ENCODE assay signal across 26 cellular contexts in the genomic region with DNA sequence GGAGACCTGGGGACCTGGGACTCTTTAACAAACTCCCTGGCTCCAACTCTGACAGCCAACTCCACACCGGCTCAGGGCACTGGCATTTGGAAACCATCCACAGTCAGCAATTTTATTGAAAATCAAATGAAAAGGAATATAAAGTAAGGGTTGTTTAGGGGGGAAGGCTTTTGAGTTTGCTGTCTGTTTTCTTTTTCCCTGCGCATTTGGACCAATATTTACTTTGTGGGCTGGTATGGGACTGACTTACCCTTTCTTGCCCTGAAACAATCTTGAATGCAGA. TPM values are rescaled to one million over a fixed set of nuclear protein-coding genes. Genes with fewer than 3 reads are reported as not detected.
DNase-seq lines count a peak whose midpoint lies in the region; ATAC-seq, FAIRE-seq and TF ChIP-seq lines count a peak whose summit lies in the region.
"Had no signal": no experiment of that assay in that cellular context is flagged by ENCODE, and none has a peak within 500 bp of the region (broad histone marks: within the 10 kb centered on the region; RNA-seq: fewer than 3 reads in every experiment).

No MANE protein-coding gene starts in this region.

- H2BK15ac ChIP-seq in mesenchymal stem cell (ENCODE audit: low read depth, poor library complexity, severe bottlenecking), result no peak overlapping the region

- H4K20me1 ChIP-seq in HepG2 (ENCODE audit: insufficient read depth, low read length) (no peaks in the 10 kb centered on the region), K562 (replicated peaks; ENCODE audit: control insufficient read depth, insufficient read depth, low read length) (no peaks in the 10 kb centered on the region)

- no peak overlapping the region for H3K27ac ChIP-seq in HepG2 (ENCODE audit: extremely low read length, insufficient read depth, low read length)
- no peak overlapping the region for H3K27ac ChIP-seq in right lobe of liver
- H3K27ac ChIP-seq in K562 (ENCODE audit: extremely low read depth, low read depth, low read length), result no peak overlapping the region
- no peak overlapping the region for H3K27ac ChIP-seq in mesenchymal stem cell (ENCODE audit: low read length, poor library complexity, severe bottlenecking)
- H3K27ac ChIP-seq in prostate gland, result peak overlapping the region; percentile 27 to 38
- H3K27ac ChIP-seq: 22Rv1, HL-60 had no signal

- H3K4me3 Mint-ChIP-seq in type B pancreatic cell, result no peak overlapping the region
- H3K4me3 Mint-ChIP-seq: CD8-positive, alpha-beta memory T cell; IgD-negative memory B cell had no signal

- POLR2A ChIA-PET in HepG2 (lab: Yijun Ruan, JAX) (no interaction called here), K562 (lab: Yijun Ruan, JAX) (no interaction called here)

- H3K4me1 ChIP-seq in HepG2 (ENCODE audit: insufficient read depth, low read length) (peaks cover 19% of the 10 kb centered on the region), right lobe of liver (no peaks in the 10 kb centered on the region), K562 (replicated peaks in 1 of 2; ENCODE audit: control insufficient read depth in 2 of 2, insufficient read depth in 2 of 2, low read length in 2 of 2) (no peaks in the 10 kb centered on the region), mesenchymal stem cell (ENCODE audit: control insufficient read depth, insufficient read depth, low read depth, low read length) (no peaks in the 10 kb centered on the region), prostate gland (replicated peaks) (peaks cover 7% of the 10 kb centered on the region)
- H3K4me1 ChIP-seq: BE2C, HAP-1 had no signal

- H3K23ac ChIP-seq in mesenchymal stem cell (ENCODE audit: low read length in 2 of 2), result no peak overlapping the region

- H3K79me2 ChIP-seq in HepG2 (ENCODE audit: insufficient read depth, low read length) (no peaks in the 10 kb centered on the region), K562 (ENCODE audit: control insufficient read depth, insufficient read depth, low read length) (no peaks in the 10 kb centered on the region)

- H3K27me3 ChIP-seq in HepG2 (ENCODE audit: control insufficient read depth in 1 of 2, insufficient read depth in 2 of 2, low read length in 2 of 2) (peaks cover 1 to 5% of the 10 kb centered on the region in 2 experiments; a peak in 2 of 5 replicates), right lobe of liver (no peaks in the 10 kb centered on the region), K562 (ENCODE audit: control insufficient read depth in 2 of 2, insufficient read depth in 2 of 2, low read length in 2 of 2) (peaks cover 25 to 54% of the 10 kb centered on the region in 2 experiments), mesenchymal stem cell (ENCODE audit: control insufficient read depth in 1 of 2, insufficient read depth in 1 of 2, low read length in 2 of 2) (peaks cover 6 to 8% of the 10 kb centered on the region in 2 experiments), prostate gland (replicated peaks; ENCODE audit: insufficient read depth) (no peaks in the 10 kb centered on the region)
- H3K27me3 ChIP-seq: BE2C had no signal

- H3K14ac ChIP-seq in mesenchymal stem cell (ENCODE audit: low read length in 2 of 2), result peak overlapping the region in 1 of 2 experiments; percentile 14

- TF ChIP-seq CTCF in HepG2 (CRISPR knock-in tag; IDR thresholded peaks at IDR 0.05) (no peak), right lobe of liver (IDR thresholded peaks at IDR 0.05) (no peak), K562 (IDR thresholded peaks at IDR 0.05 in 2 of 3, conservative IDR thresholded peaks at IDR 0.05 in 1 of 3; ENCODE audit: insufficient read depth in 2 of 3, low read depth in 1 of 3, low read length in 3 of 3) (no peak), prostate gland (IDR thresholded peaks at IDR 0.05) (no peak), type B pancreatic cell (conservative IDR thresholded peaks at IDR 0.05) (no peak)

- DNase-seq in HepG2 (ENCODE audit: low spot score) (no peak), right lobe of liver (no peak), K562 (ENCODE audit: extremely low read depth in 1 of 4, low spot score in 3 of 4) (no peak), mesenchymal stem cell (no peak), prostate gland (ENCODE audit: low spot score) (no peak), type B pancreatic cell (ENCODE audit: extremely low spot score, unreplicated experiment) (no peak), A172 (ENCODE audit: low spot score) (no peak)
- DNase-seq: BE2C; C1 segment of cervical spinal cord; CD4-positive, CD25-positive, alpha-beta regulatory T cell; CD8-positive, alpha-beta memory T cell; COR-L47; DMS 273 treated with DMSO at 0.1 percent for 48 hours; DMS53; DND-41; EL; KG1 had no signal

- no peak for TF ChIP-seq POLR2A in HepG2 (IDR thresholded peaks at IDR 0.05; ENCODE audit: insufficient read depth in 1 of 2, low read depth in 2 of 2, low read length in 2 of 2)
- TF ChIP-seq POLR2A in right lobe of liver (IDR thresholded peaks at IDR 0.05), result no peak
- no peak for TF ChIP-seq POLR2A in K562 (conservative IDR thresholded peaks at IDR 0.05)
- no peak for TF ChIP-seq POLR2A in prostate gland (IDR thresholded peaks at IDR 0.05)

- peak overlapping the region in 1 of 3 experiments; percentile 24; a peak in 1 of 6 replicates for H3K4me3 ChIP-seq in HepG2 (replicated peaks in 1 of 3; ENCODE audit: insufficient read depth in 1 of 3, low read depth in 2 of 3, low read length in 3 of 3)
- no peak overlapping the region for H3K4me3 ChIP-seq in right lobe of liver
- no peak overlapping the region for H3K4me3 ChIP-seq in K562
- no peak overlapping the region for H3K4me3 ChIP-seq in mesenchymal stem cell (ENCODE audit: insufficient read depth in 1 of 2, low read depth in 1 of 2, low read length in 2 of 2)
- no peak overlapping the region for H3K4me3 ChIP-seq in prostate gland
- H3K4me3 ChIP-seq: HAP-1 had no signal

- FAIRE-seq in HepG2 (lab: Jason Lieb, UNC) (no peak), K562 (lab: Jason Lieb, UNC) (no peak)
- FAIRE-seq: GM12891, H1 had no signal

- H3K4me2 ChIP-seq in HepG2 (ENCODE audit: low read depth, low read length) (peak overlapping the region; percentile 46; the same call in 1 of the 2 replicates), K562 (ENCODE audit: insufficient read depth, low read length) (no peak overlapping the region), mesenchymal stem cell (ENCODE audit: low read length, poor library complexity, severe bottlenecking) (peak overlapping the region; percentile 14)

- CTCF ChIA-PET in HepG2 (lab: Yijun Ruan, JAX; ENCODE audit: low intra/inter-chr PET ratio, low total read pairs) (no interaction called here), K562 (lab: Yijun Ruan, JAX; ENCODE audit: low intra/inter-chr PET ratio) (no interaction called here)

- no peak overlapping the region for H2AK5ac ChIP-seq in mesenchymal stem cell (ENCODE audit: low read length, severe bottlenecking)

- no peak overlapping the region for H3K18ac ChIP-seq in mesenchymal stem cell (ENCODE audit: low read depth in 1 of 2, low read length in 2 of 2)

- no peak overlapping the region for H4K8ac ChIP-seq in mesenchymal stem cell (ENCODE audit: low read length)

- H3K4me1 Mint-ChIP-seq in type B pancreatic cell (ENCODE audit: unreplicated experiment), result no peaks in the 10 kb centered on the region
- H3K4me1 Mint-ChIP-seq: CD4-positive, CD25-positive, alpha-beta regulatory T cell; CD8-positive, alpha-beta memory T cell; IgD-negative memory B cell had no signal

- H3K36me3 Mint-ChIP-seq in type B pancreatic cell, result no peaks in the 10 kb centered on the region
- H3K36me3 Mint-ChIP-seq: CD4-positive, CD25-positive, alpha-beta regulatory T cell; CD8-positive, alpha-beta memory T cell had no signal

- BruUV-seq in HepG2 (replicated peaks; lab: Mats Ljungman, UMichigan), result no TSS peak
- BruUV-seq in K562 (replicated peaks; lab: Mats Ljungman, UMichigan), result no TSS peak

- no peak; the same call in 2 of the 3 replicates for ATAC-seq in HepG2
- ATAC-seq in right lobe of liver, result no peak
- ATAC-seq in K562, result no peak
- no peak for ATAC-seq in HG02678 (IDR thresholded peaks at IDR 0.05; ENCODE audit: unreplicated experiment)

- H3K9ac ChIP-seq in HepG2 (ENCODE audit: insufficient read depth, low read depth, low read length), result no peak overlapping the region
- no peak overlapping the region for H3K9ac ChIP-seq in K562 (ENCODE audit: insufficient read depth in 1 of 2, low read depth in 2 of 2, low read length in 2 of 2)
- no peak overlapping the region for H3K9ac ChIP-seq in mesenchymal stem cell (ENCODE audit: low read length)

- no peak overlapping the region for H2AFZ ChIP-seq in HepG2 (ENCODE audit: low read length)
- H2AFZ ChIP-seq in K562 (ENCODE audit: low read depth, low read length), result no peak overlapping the region
- H2AFZ ChIP-seq in mesenchymal stem cell (ENCODE audit: low read depth, low read length), result no peak overlapping the region

- peaks cover 4% of the 10 kb centered on the region for H3K9me3 Mint-ChIP-seq in type B pancreatic cell
- H3K9me3 Mint-ChIP-seq: CD8-positive, alpha-beta memory T cell; IgD-negative memory B cell had no signal

- no peak overlapping the region for H2BK5ac ChIP-seq in mesenchymal stem cell (ENCODE audit: low read depth, low read length, poor library complexity, severe bottlenecking)

- peaks cover 3% of the 10 kb centered on the region for H3K27me3 Mint-ChIP-seq in type B pancreatic cell

- H3K79me1 ChIP-seq in mesenchymal stem cell (replicated peaks; ENCODE audit: low read length, poor library complexity, severe bottlenecking), result no peaks in the 10 kb centered on the region

- no peak overlapping the region for H4K91ac ChIP-seq in mesenchymal stem cell (ENCODE audit: low read length)

- TF ChIP-seq RAD21 in HepG2 (CRISPR knock-in tag; IDR thresholded peaks at IDR 0.05), result no peak
- TF ChIP-seq RAD21 in K562 (CRISPR knock-in tag; conservative IDR thresholded peaks at IDR 0.05 in 1 of 2, IDR thresholded peaks at IDR 0.05 in 1 of 2), result no peak

- H3K27ac Mint-ChIP-seq in type B pancreatic cell, result no peak overlapping the region
- H3K27ac Mint-ChIP-seq: CD4-positive, CD25-positive, alpha-beta regulatory T cell; CD8-positive, alpha-beta memory T cell; IgD-negative memory B cell had no signal

- intact Hi-C loops in HepG2 (cut with micrococcal nuclease; ENCODE audit: unreplicated experiment) (no loop called here), right lobe of liver (cut with DNase I) (no loop called here), K562 (cut with micrococcal nuclease) (no loop called here), prostate gland (cut with DNase I) (no loop called here)

- H3K9me1 ChIP-seq in K562 (ENCODE audit: control insufficient read depth, insufficient read depth, low read length), result no peaks in the 10 kb centered on the region

- H3K9me3 ChIP-seq in HepG2 (ENCODE audit: low read length) (peaks cover 1% of the 10 kb centered on the region; the same call in 1 of the 2 replicates), right lobe of liver (no peaks in the 10 kb centered on the region), K562 (replicated peaks; ENCODE audit: control insufficient read depth, insufficient read depth, low read depth, low read length) (peaks cover 2% of the 10 kb centered on the region; the same call in 1 of the 2 replicates), mesenchymal stem cell (ENCODE audit: control insufficient read depth, low read length) (peaks cover 2% of the 10 kb centered on the region), prostate gland (no peaks in the 10 kb centered on the region)
- H3K9me3 ChIP-seq: BE2C, HAP-1 had no signal

- WGBS in HepG2 (ENCODE audit: low lambda C conversion rate), result 0% methylated on average over 2 of the region's 2 CpGs
- 39% methylated on average over 2 of the region's 2 CpGs for WGBS in right lobe of liver (ENCODE audit: insufficient coverage, low coverage, low lambda C conversion rate, missing lambda C conversion rate)
- WGBS in K562 (ENCODE audit: insufficient coverage, low coverage, missing lambda C conversion rate), result 15% methylated on average over 2 of the region's 2 CpGs
- no CpG with 5 or more reads among the region's 2 CpGs for WGBS in mesenchymal stem cell
- 41% methylated on average over 2 of the region's 2 CpGs for WGBS in prostate gland

- H2BK12ac ChIP-seq in mesenchymal stem cell (ENCODE audit: low read length in 2 of 2), result no peak overlapping the region

- H2BK120ac ChIP-seq in mesenchymal stem cell (ENCODE audit: low read depth, low read length), result no peak overlapping the region

- H3K4ac ChIP-seq in mesenchymal stem cell (ENCODE audit: low read depth in 1 of 2, low read length in 2 of 2), result no peak overlapping the region

- in situ Hi-C loops in HepG2 (cut with HindIII; ENCODE audit: extremely low pct_ligation_motif_present, low pct_unique_long_range_greater_than_20kb) (no loop called here), K562 (cut with MboI) (no loop called here)

- H3K36me3 ChIP-seq in HepG2 (replicated peaks in 1 of 2; ENCODE audit: control insufficient read depth in 1 of 2, insufficient read depth in 2 of 2, low read length in 2 of 2) (no peaks in the 10 kb centered on the region), right lobe of liver (no peaks in the 10 kb centered on the region), K562 (ENCODE audit: control insufficient read depth, insufficient read depth, low read length) (no peaks in the 10 kb centered on the region), mesenchymal stem cell (ENCODE audit: control insufficient read depth in 1 of 2, insufficient read depth in 2 of 2, low read depth in 1 of 2, low read length in 2 of 2) (no peaks in the 10 kb centered on the region), prostate gland (no peaks in the 10 kb centered on the region)
- H3K36me3 ChIP-seq: BE2C, HAP-1 had no signal

- TF ChIP-seq EP300 in HepG2 (IDR thresholded peaks at IDR 0.05; ENCODE audit: low read depth in 2 of 2, low read length in 2 of 2), result no peak
- no peak for TF ChIP-seq EP300 in HepG2 (CRISPR knock-in tag; IDR thresholded peaks at IDR 0.05; ENCODE audit: borderline replicate concordance)
- TF ChIP-seq EP300 in K562 (IDR thresholded peaks at IDR 0.05; ENCODE audit: low read length), result no peak

RNA-seq across cellular contexts. Expression of gene EFHD2, which starts 15.5 kb away (rescaled TPM):
- total RNA-seq in HepG2 (2016; rRNA removed; fragmentation: Illumina TruSeq; extraction: Trizol) (9.9 and 12.7 TPM in 2 replicates), right lobe of liver (10 to 100 TPM in 5 of 6 experiments, 1 to 10 TPM in 1; 9.9 to 19.4 (median 15.6) TPM), K562 (2014; rRNA removed) (53.6 and 62.9 TPM in 2 replicates), K562 (2014; rRNA removed; fragmentation: Illumina TruSeq; extraction: Trizol) (8.6 and 8.8 TPM in 2 replicates), K562 (2015; rRNA removed; fragmentation: Illumina TruSeq; extraction: Trizol) (25.2 and 27.9 TPM in 2 replicates), K562 (2021) (64.3 and 70.0 TPM in 2 replicates), prostate gland (100 to 1,000 TPM in 1 of 2 donors, 10 to 100 TPM in 1; 69.9 to 281 TPM), type B pancreatic cell (ENCODE audit: low replicate concordance) (19.5 TPM in 2 replicates)
- total RNA-seq in HepG2 (2016; cell fraction: cytosol; rRNA removed; fragmentation: Illumina TruSeq; extraction: Trizol; ENCODE audit: low read depth), result 3.5 and 3.8 TPM in 2 replicates
- total RNA-seq in HepG2 (2016; cell fraction: insoluble cytoplasmic fraction; rRNA removed; fragmentation: Illumina TruSeq; extraction: Trizol), result 10.0 and 12.8 TPM in 2 replicates
- 10.3 and 10.6 TPM in 2 replicates for total RNA-seq in HepG2 (2016; cell fraction: membrane; rRNA removed; fragmentation: Illumina TruSeq; extraction: Trizol)
- total RNA-seq in HepG2 (2016; cell fraction: nucleus; rRNA removed; fragmentation: Illumina TruSeq; extraction: Trizol), result 5.1 and 5.7 TPM in 2 replicates
- polyA plus RNA-seq in HepG2 (2011; rRNA removed) (9.4 and 10.9 TPM in 2 replicates), K562 (2011; rRNA removed) (19.7 and 22.8 TPM in 2 replicates), K562 (2014; fragmentation: Illumina TruSeq; extraction: Trizol) (26.1 and 40.7 TPM in 2 replicates), K562 (2014; fragmentation: Nextera tagmentation; extraction: Ambion mirVana) (1 to 10 TPM; 1.7 to 1.8 TPM), K562 (2014; rRNA removed) (62.3 and 73.5 TPM in 2 replicates)
- 9.0 and 11.9 TPM in 2 replicates for polyA plus RNA-seq in HepG2 (2011; cell fraction: cytosol; rRNA removed)
- polyA plus RNA-seq in HepG2 (2011; cell fraction: nucleus; rRNA removed), result 16.4 and 20.1 TPM in 2 replicates
- polyA plus RNA-seq in HepG2 (2012), result 13.1 and 13.3 TPM in 2 replicates
- polyA plus RNA-seq in HepG2 (2016; cell fraction: cytosol; fragmentation: Illumina TruSeq; extraction: Trizol; ENCODE audit: low read depth), result 5.6 and 6.2 TPM in 2 replicates
- 16.6 and 21.1 TPM in 2 replicates for polyA plus RNA-seq in HepG2 (2016; cell fraction: insoluble cytoplasmic fraction; fragmentation: Illumina TruSeq; extraction: Trizol; ENCODE audit: low read depth)
- 11.7 and 12.3 TPM in 2 replicates for polyA plus RNA-seq in HepG2 (2016; cell fraction: membrane; fragmentation: Illumina TruSeq; extraction: Trizol; ENCODE audit: low read depth)
- 13.8 and 16.7 TPM in 2 replicates for polyA plus RNA-seq in HepG2 (2016; cell fraction: nucleus; fragmentation: Illumina TruSeq; extraction: Trizol; ENCODE audit: insufficient read depth, low read depth)
- 7.2 and 33.1 TPM in 2 replicates for polyA minus RNA-seq in HepG2 (2011; rRNA and poly(A)+ RNA removed; ENCODE audit: low replicate concordance)
- polyA minus RNA-seq in HepG2 (2011; cell fraction: cytosol; rRNA and poly(A)+ RNA removed), result 5.6 and 6.2 TPM in 2 replicates
- polyA minus RNA-seq in HepG2 (2011; cell fraction: nucleus; rRNA and poly(A)+ RNA removed), result 2.6 and 3.4 TPM in 2 replicates
- 5.8 and 18.8 TPM in 2 replicates for total RNA-seq in K562 (2011; cell fraction: chromatin; rRNA removed; ENCODE audit: low replicate concordance)
- total RNA-seq in K562 (2011; cell fraction: nucleolus; rRNA removed), result 14.5 and 18.0 TPM in 2 replicates
- 10.8 and 14.2 TPM in 2 replicates for total RNA-seq in K562 (2011; cell fraction: nucleoplasm; rRNA removed)
- polyA plus RNA-seq in K562 (2011; cell fraction: cytosol; rRNA removed), result 25.0 and 52.4 TPM in 2 replicates
- polyA plus RNA-seq in K562 (2011; cell fraction: nucleus; rRNA removed), result 15.0 and 24.5 TPM in 2 replicates
- polyA plus RNA-seq in K562 (2012), result 38.1 and 44.7 TPM in 2 replicates
- 5.5 and 6.9 TPM in 2 replicates for polyA minus RNA-seq in K562 (2011; rRNA and poly(A)+ RNA removed)
- polyA minus RNA-seq in K562 (2011; cell fraction: cytosol; rRNA and poly(A)+ RNA removed), result 16.4 and 20.5 TPM in 2 replicates
- 4.4 and 5.1 TPM in 2 replicates for polyA minus RNA-seq in K562 (2011; cell fraction: nucleus; rRNA and poly(A)+ RNA removed)
- 46.3 TPM for polyA plus RNA-seq in mesenchymal stem cell (2013, experiment 1 of 2)
- polyA plus RNA-seq in mesenchymal stem cell (2013, experiment 2 of 2), result 45.6 TPM
- total RNA-seq in A172 (2014; rRNA removed; shearing (Covaris generic)), result 55.7 and 58.5 TPM in 2 replicates

RNA-seq across cellular contexts. Expression of gene CTRC, which starts 44.0 kb away (rescaled TPM):
- total RNA-seq in HepG2 (2016; rRNA removed; fragmentation: Illumina TruSeq; extraction: Trizol), result not detected in 2 replicates
- total RNA-seq in HepG2 (2016; cell fraction: cytosol; rRNA removed; fragmentation: Illumina TruSeq; extraction: Trizol; ENCODE audit: low read depth), result not detected in 2 replicates
- total RNA-seq in HepG2 (2016; cell fraction: insoluble cytoplasmic fraction; rRNA removed; fragmentation: Illumina TruSeq; extraction: Trizol), result not detected in 2 replicates
- not detected in 2 replicates for total RNA-seq in HepG2 (2016; cell fraction: membrane; rRNA removed; fragmentation: Illumina TruSeq; extraction: Trizol)
- not detected in 2 replicates for total RNA-seq in HepG2 (2016; cell fraction: nucleus; rRNA removed; fragmentation: Illumina TruSeq; extraction: Trizol)
- polyA plus RNA-seq in HepG2 (2011; rRNA removed), result not detected in 2 replicates
- polyA plus RNA-seq in HepG2 (2011; cell fraction: cytosol; rRNA removed), result not detected in 2 replicates
- not detected in 2 replicates for polyA plus RNA-seq in HepG2 (2011; cell fraction: nucleus; rRNA removed)
- not detected in 2 replicates for polyA plus RNA-seq in HepG2 (2012)
- not detected in 2 replicates for polyA plus RNA-seq in HepG2 (2016; cell fraction: cytosol; fragmentation: Illumina TruSeq; extraction: Trizol; ENCODE audit: low read depth)
- not detected in 2 replicates for polyA plus RNA-seq in HepG2 (2016; cell fraction: insoluble cytoplasmic fraction; fragmentation: Illumina TruSeq; extraction: Trizol; ENCODE audit: low read depth)
- polyA plus RNA-seq in HepG2 (2016; cell fraction: membrane; fragmentation: Illumina TruSeq; extraction: Trizol; ENCODE audit: low read depth), result not detected in 2 replicates
- polyA plus RNA-seq in HepG2 (2016; cell fraction: nucleus; fragmentation: Illumina TruSeq; extraction: Trizol; ENCODE audit: insufficient read depth, low read depth), result not detected in 2 replicates
- not detected in 2 replicates for polyA minus RNA-seq in HepG2 (2011; rRNA and poly(A)+ RNA removed; ENCODE audit: low replicate concordance)
- not detected in 2 replicates for polyA minus RNA-seq in HepG2 (2011; cell fraction: cytosol; rRNA and poly(A)+ RNA removed)
- polyA minus RNA-seq in HepG2 (2011; cell fraction: nucleus; rRNA and poly(A)+ RNA removed), result not detected in 2 replicates
- not detected for total RNA-seq in right lobe of liver
- not detected in 2 replicates for total RNA-seq in K562 (2011; cell fraction: chromatin; rRNA removed; ENCODE audit: low replicate concordance)
- not detected in 2 replicates for total RNA-seq in K562 (2011; cell fraction: nucleolus; rRNA removed)
- not detected in 2 replicates for total RNA-seq in K562 (2011; cell fraction: nucleoplasm; rRNA removed)
- total RNA-seq in K562 (2014; rRNA removed), result not detected in 2 replicates
- total RNA-seq in K562 (2014; rRNA removed; fragmentation: Illumina TruSeq; extraction: Trizol), result not detected in 2 replicates
- total RNA-seq in K562 (2015; rRNA removed; fragmentation: Illumina TruSeq; extraction: Trizol), result not detected in 2 replicates
- 0.84 and 1.2 TPM in 2 replicates for total RNA-seq in K562 (2021)
- polyA plus RNA-seq in K562 (2011; rRNA removed), result not detected in 2 replicates
- polyA plus RNA-seq in K562 (2011; cell fraction: cytosol; rRNA removed), result not detected in 2 replicates
- polyA plus RNA-seq in K562 (2011; cell fraction: nucleus; rRNA removed), result not detected in 2 replicates
- 0.03 and 0.12 TPM in 2 replicates for polyA plus RNA-seq in K562 (2012)
- not detected in 2 replicates for polyA plus RNA-seq in K562 (2014; fragmentation: Illumina TruSeq; extraction: Trizol)
- polyA plus RNA-seq in K562 (2014; fragmentation: Nextera tagmentation; extraction: Ambion mirVana), result not detected
- not detected in 2 replicates for polyA plus RNA-seq in K562 (2014; rRNA removed)
- not detected in 2 replicates for polyA minus RNA-seq in K562 (2011; rRNA and poly(A)+ RNA removed)
- polyA minus RNA-seq in K562 (2011; cell fraction: cytosol; rRNA and poly(A)+ RNA removed), result not detected in 2 replicates
- polyA minus RNA-seq in K562 (2011; cell fraction: nucleus; rRNA and poly(A)+ RNA removed), result not detected in 2 replicates
- polyA plus RNA-seq in mesenchymal stem cell (2013, experiment 1 of 2), result 0.08 TPM
- polyA plus RNA-seq in mesenchymal stem cell (2013, experiment 2 of 2), result not detected
- total RNA-seq in prostate gland, result not detected
- not detected in 2 replicates for total RNA-seq in type B pancreatic cell (ENCODE audit: low replicate concordance)
- total RNA-seq in A172 (2014; rRNA removed; shearing (Covaris generic)), result not detected in 2 replicates
- total RNA-seq: CD8-positive, alpha-beta memory T cell; G401; HT1080 had no signal
- polyA plus RNA-seq: CD4-positive, CD25-positive, alpha-beta regulatory T cell; CD8-positive, alpha-beta memory T cell; H1; IgD-negative memory B cell had no signal

Comparison
In these comparisons a context has a peak if more than half of its experiments do, and no peak if none do; other contexts are left out.
1. H3K27ac ChIP-seq: peak in prostate gland (2 of 2); none in HepG2 (single experiment), right lobe of liver (0 of 3), K562 (single experiment) and mesenchymal stem cell (single experiment).
2. Of the 241 proteins assayed by ChIP-seq in both HepG2 and K562: peak only in HepG2: MAFF; only in K562: none; in both: MAFK; in neither: 239.